ENCODE assay signal across 1 cellular context in genomic region chr1:28375598-28375997, GRCh38.
TF ChIP-seq lines count a peak whose summit lies in the region.
"Not testable (repeated sequence)": the region's sequence is repeated elsewhere in the genome, so short reads cannot be mapped to it uniquely, and the experiment has no call there.

No MANE protein-coding gene starts in this region.

TF ChIP-seq in HepG2, 621 proteins besides CTCF, POLR2A, EP300 and RAD21:
- TF ChIP-seq FOXA1 (IDR thresholded peaks at IDR 0.05) = not testable (repeated sequence)
- 0 out of 2 replicates have a peak, but pooled peaks have one; percentile 11 for TF ChIP-seq FOXA1 (CRISPR knock-in tag; IDR thresholded peaks at IDR 0.05)
- TF ChIP-seq CEBPB (IDR thresholded peaks at IDR 0.05; ENCODE audit: borderline replicate concordance, low read depth, low read length) = peak; percentile 31; the same call in 1 of the 2 replicates
- TF ChIP-seq CEBPG (CRISPR knock-in tag; IDR thresholded peaks at IDR 0.05) = peak; percentile 19; the same call in 1 of the 2 replicates
- peak; percentile 50; the same call in 1 of the 2 replicates for TF ChIP-seq ZNF770 (CRISPR knock-in tag; IDR thresholded peaks at IDR 0.05)
- 0 out of 2 replicates have a peak, but pooled peaks have one; percentile 15 for TF ChIP-seq ZFP91 (CRISPR knock-in tag; IDR thresholded peaks at IDR 0.05; ENCODE audit: borderline replicate concordance)
- peak; percentile 85 for TF ChIP-seq ZBTB33 (CRISPR knock-in tag; IDR thresholded peaks at IDR 0.05)
